1 cellular context compared by ENCODE assay signal in the genomic region with DNA sequence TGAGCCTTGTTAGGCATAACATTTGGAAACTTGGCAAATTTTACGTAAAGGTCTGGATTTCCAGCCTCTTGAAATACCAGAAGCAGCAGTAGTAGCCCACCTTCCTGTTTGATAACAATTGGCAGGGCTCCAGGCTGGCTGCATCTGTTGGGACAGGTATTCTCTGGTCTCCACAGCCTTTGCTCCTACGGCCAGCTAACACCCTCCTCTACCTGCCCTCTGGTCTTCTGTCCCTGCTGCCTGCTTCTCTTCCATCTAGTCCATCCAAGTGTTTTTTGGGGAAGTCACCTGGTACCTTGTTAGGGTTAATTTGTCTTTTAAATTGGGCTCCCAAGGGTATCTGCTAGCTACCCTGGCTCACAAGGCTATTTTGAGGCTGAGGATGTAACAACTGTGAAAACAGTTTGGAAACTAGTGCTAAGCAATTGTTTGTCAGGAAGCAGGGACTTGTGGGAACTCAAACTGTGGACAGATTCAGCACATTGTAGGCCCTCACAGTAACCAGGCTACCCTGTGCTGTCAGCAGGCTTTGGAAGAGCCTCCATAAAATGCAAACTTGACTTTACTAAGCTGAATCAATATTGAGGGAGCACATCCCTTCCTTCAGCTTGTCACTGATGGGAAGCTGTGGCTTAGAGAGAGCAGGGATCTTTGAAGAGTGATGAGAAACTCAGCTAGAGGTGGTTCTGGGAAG.
A peak's percentile ranks its signal among the peaks of the same experiment; 100 is the strongest.
TF ChIP-seq lines count a peak whose summit lies in the region.

No MANE protein-coding gene starts in this region.

TF ChIP-seq in HCT116, 20 proteins besides CTCF, POLR2A, EP300 and RAD21:
- no peak for TF ChIP-seq SP1 (IDR thresholded peaks at IDR 0.05; ENCODE audit: low read depth)
- TF ChIP-seq, protein P1, sequence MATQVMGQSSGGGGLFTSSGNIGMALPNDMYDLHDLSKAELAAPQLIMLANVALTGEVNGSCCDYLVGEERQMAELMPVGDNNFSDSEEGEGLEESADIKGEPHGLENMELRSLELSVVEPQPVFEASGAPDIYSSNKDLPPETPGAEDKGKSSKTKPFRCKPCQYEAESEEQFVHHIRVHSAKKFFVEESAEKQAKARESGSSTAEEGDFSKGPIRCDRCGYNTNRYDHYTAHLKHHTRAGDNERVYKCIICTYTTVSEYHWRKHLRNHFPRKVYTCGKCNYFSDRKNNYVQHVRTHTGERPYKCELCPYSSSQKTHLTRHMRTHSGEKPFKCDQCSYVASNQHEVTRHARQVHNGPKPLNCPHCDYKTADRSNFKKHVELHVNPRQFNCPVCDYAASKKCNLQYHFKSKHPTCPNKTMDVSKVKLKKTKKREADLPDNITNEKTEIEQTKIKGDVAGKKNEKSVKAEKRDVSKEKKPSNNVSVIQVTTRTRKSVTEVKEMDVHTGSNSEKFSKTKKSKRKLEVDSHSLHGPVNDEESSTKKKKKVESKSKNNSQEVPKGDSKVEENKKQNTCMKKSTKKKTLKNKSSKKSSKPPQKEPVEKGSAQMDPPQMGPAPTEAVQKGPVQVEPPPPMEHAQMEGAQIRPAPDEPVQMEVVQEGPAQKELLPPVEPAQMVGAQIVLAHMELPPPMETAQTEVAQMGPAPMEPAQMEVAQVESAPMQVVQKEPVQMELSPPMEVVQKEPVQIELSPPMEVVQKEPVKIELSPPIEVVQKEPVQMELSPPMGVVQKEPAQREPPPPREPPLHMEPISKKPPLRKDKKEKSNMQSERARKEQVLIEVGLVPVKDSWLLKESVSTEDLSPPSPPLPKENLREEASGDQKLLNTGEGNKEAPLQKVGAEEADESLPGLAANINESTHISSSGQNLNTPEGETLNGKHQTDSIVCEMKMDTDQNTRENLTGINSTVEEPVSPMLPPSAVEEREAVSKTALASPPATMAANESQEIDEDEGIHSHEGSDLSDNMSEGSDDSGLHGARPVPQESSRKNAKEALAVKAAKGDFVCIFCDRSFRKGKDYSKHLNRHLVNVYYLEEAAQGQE (IDR thresholded peaks at IDR 0.05; ENCODE audit: low read depth): no peak
- TF ChIP-seq, protein P2, sequence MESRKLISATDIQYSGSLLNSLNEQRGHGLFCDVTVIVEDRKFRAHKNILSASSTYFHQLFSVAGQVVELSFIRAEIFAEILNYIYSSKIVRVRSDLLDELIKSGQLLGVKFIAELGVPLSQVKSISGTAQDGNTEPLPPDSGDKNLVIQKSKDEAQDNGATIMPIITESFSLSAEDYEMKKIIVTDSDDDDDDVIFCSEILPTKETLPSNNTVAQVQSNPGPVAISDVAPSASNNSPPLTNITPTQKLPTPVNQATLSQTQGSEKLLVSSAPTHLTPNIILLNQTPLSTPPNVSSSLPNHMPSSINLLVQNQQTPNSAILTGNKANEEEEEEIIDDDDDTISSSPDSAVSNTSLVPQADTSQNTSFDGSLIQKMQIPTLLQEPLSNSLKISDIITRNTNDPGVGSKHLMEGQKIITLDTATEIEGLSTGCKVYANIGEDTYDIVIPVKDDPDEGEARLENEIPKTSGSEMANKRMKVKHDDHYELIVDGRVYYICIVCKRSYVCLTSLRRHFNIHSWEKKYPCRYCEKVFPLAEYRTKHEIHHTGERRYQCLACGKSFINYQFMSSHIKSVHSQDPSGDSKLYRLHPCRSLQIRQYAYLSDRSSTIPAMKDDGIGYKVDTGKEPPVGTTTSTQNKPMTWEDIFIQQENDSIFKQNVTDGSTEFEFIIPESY (IDR thresholded peaks at IDR 0.05; ENCODE audit: extremely low read depth, insufficient replicate concordance, low read length): no peak
- peak; percentile 41; the same call in 1 of the 2 replicates for TF ChIP-seq SIN3A (IDR thresholded peaks at IDR 0.05; ENCODE audit: low read depth)
- TF ChIP-seq EZH2 (IDR thresholded peaks at IDR 0.05): no peak
- TF ChIP-seq POLR2AphosphoS5 (IDR thresholded peaks at IDR 0.05; ENCODE audit: low read depth, low read length): peak; percentile 50
- TF ChIP-seq, protein P3, sequence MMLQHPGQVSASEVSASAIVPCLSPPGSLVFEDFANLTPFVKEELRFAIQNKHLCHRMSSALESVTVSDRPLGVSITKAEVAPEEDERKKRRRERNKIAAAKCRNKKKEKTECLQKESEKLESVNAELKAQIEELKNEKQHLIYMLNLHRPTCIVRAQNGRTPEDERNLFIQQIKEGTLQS (IDR thresholded peaks at IDR 0.05): no peak
- TF ChIP-seq TCF7L2 (IDR thresholded peaks at IDR 0.05; ENCODE audit: borderline replicate concordance, extremely low read depth, insufficient read depth, insufficient read length): no peak
- no peak for TF ChIP-seq ELF1 (IDR thresholded peaks at IDR 0.05; ENCODE audit: borderline replicate concordance, low read depth)
- no peak for TF ChIP-seq EZH2phosphoT487 (IDR thresholded peaks at IDR 0.05; ENCODE audit: borderline replicate concordance)
- TF ChIP-seq SRF (IDR thresholded peaks at IDR 0.05; ENCODE audit: low read depth): no peak
- TF ChIP-seq JUND (IDR thresholded peaks at IDR 0.05): no peak
- no peak for TF ChIP-seq CEBPB (IDR thresholded peaks at IDR 0.05; ENCODE audit: low read depth)
- TF ChIP-seq ZFX (IDR thresholded peaks at IDR 0.05): no peak
- TF ChIP-seq, protein P4, sequence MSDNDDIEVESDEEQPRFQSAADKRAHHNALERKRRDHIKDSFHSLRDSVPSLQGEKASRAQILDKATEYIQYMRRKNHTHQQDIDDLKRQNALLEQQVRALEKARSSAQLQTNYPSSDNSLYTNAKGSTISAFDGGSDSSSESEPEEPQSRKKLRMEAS (IDR thresholded peaks at IDR 0.05): no peak
- TF ChIP-seq ZNF274 (IDR thresholded peaks at IDR 0.05; ENCODE audit: low read depth, low read length): no peak
